ENCODE assay signal across 31 cellular contexts in the genomic region with DNA sequence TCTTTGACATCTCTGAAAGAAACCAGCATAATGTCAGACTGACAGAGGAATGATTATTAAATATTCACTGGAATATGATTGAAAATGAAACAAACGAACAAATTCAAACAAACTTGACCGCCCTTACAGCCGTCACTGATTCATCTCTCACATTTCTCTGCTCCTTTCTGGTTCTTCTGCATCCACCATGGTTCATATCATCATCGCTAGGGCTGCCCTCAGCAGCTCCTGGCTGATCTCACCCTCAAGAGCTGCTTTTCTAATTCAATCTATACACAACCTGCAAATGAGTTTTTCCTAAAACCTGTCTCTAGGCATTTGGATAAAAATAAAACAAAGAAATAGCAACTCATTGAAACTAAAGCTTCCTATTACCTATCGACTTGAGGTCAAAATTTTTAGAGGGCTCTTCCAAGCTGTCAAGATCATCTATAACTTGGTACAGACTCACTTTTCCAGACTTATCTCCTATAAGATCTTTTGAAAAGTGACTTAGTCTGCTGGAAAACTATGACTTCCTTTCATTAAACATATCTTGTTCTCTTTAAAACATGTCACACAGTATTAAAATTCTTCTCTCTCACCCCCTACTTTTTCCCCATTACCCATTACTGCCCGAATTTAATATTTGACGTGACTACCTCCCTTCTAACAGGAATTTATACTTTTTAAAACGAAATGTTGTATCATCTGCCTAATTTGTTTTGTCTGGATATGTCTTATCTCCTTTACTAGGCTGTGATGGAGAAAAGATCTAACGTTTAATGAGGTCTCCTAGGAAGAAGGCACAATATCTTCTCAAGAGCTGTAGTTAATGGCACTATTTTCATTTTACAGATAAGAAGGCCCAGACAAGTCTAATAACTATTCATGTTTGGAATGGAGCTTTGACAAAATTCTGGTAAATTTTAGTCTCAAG.
"Had no signal": no experiment of that assay in that cellular context is flagged by ENCODE, and none has a peak within 500 bp of the region (broad histone marks: within the 10 kb centered on the region; RNA-seq: fewer than 3 reads in every experiment).

No MANE protein-coding gene starts in this region.

- H3K27ac Mint-ChIP-seq: dendritic cell treated with granulocyte-macrophage colony-stimulating factor and Interleukin-4, amounts not matched to agents 40 ng/mL and 50 ng/mL, for 4 days; endodermal cell; mesothelial cell of epicardium; naive B cell; natural killer cell treated with Interleukin-12 subunit alpha and Interleukin-12 subunit beta and Interleukin-15 and Interleukin-18, amount 100 ng/mL, for 72 hours; progenitor cell of endocrine pancreas; stimulated activated naive CD8-positive, alpha-beta T cell treated with anti-CD3 and anti-CD28 coated beads, Interleukin-15, amount 100 ng/mL, for 72 hours; type B pancreatic cell had no signal

- H3K4me3 Mint-ChIP-seq: dendritic cell treated with granulocyte-macrophage colony-stimulating factor and Interleukin-4, amounts not matched to agents 40 ng/mL and 50 ng/mL, for 4 days; endodermal cell; mesothelial cell of epicardium; naive B cell; natural killer cell treated with Interleukin-12 subunit alpha and Interleukin-12 subunit beta and Interleukin-15 and Interleukin-18, amount 100 ng/mL, for 72 hours; neural crest cell; stimulated activated naive CD8-positive, alpha-beta T cell treated with anti-CD3 and anti-CD28 coated beads, Interleukin-15, amount 100 ng/mL, for 72 hours; type B pancreatic cell had no signal

- H2AFZ ChIP-seq: hepatocyte, parathyroid adenoma had no signal

- H3K9me3 Mint-ChIP-seq: endodermal cell; natural killer cell treated with Interleukin-12 subunit alpha and Interleukin-12 subunit beta and Interleukin-15 and Interleukin-18, amount 100 ng/mL, for 72 hours; stimulated activated naive CD8-positive, alpha-beta T cell treated with anti-CD3 and anti-CD28 coated beads, Interleukin-15, amount 100 ng/mL, for 72 hours; type B pancreatic cell had no signal

- H3K4me1 ChIP-seq: gastrocnemius medialis, left lung, parathyroid adenoma, right lobe of liver, suprapubic skin, thyroid gland had no signal

- ATAC-seq: esophagus mucosa; gastrocnemius medialis; heart left ventricle; left cardiac atrium; left lung; mucosa of descending colon; natural killer cell treated with Interleukin-12 subunit alpha and Interleukin-12 subunit beta and Interleukin-15 and Interleukin-18, amount 100 ng/mL, for 72 hours; right lobe of liver; stimulated activated naive CD8-positive, alpha-beta T cell treated with anti-CD3 and anti-CD28 coated beads, Interleukin-15, amount 100 ng/mL, for 72 hours had no signal

- H3K4me3 ChIP-seq: gastrocnemius medialis, heart left ventricle, hepatocyte, left lung, mucosa of descending colon, right lobe of liver, suprapubic skin, thyroid gland had no signal

- H3K27me3 ChIP-seq: gastrocnemius medialis, heart left ventricle, hepatocyte, left lung, neutrophil, right lobe of liver, suprapubic skin, thyroid gland had no signal

- DNase-seq: effector CD8-positive, alpha-beta T cell; endodermal cell; foreskin fibroblast; gastrocnemius medialis; heart left ventricle; left cardiac atrium; left lung; mesenchymal stem cell; mucosa of descending colon; naive B cell; right lobe of liver; small intestine; stimulated activated CD4-positive, alpha-beta T cell treated with anti-CD3 and anti-CD28 coated beads, Interleukin-12 subunit alpha, Interleukin-12 subunit beta, amount 100 ng/mL, for 4 hours; stimulated activated CD4-positive, alpha-beta T cell treated with anti-CD3 and anti-CD28 coated beads, Interleukin-1b, Interleukin-23, amount 100 ng/mL, for 48 hours; stimulated activated CD4-positive, alpha-beta T cell treated with anti-CD3 and anti-CD28 coated beads, Interleukin-4, amount 100 ng/mL, for 1 hour; stimulated activated CD8-positive, alpha-beta memory T cell treated with anti-CD3 and anti-CD28 coated beads, Interleukin-4, amount 100 ng/mL, for 48 hours; stimulated activated naive CD4-positive, alpha-beta T cell; stimulated activated naive CD8-positive, alpha-beta T cell treated with anti-CD3 and anti-CD28 coated beads, Interleukin-15, amount 100 ng/mL, for 72 hours; thyroid gland had no signal

- H3K79me2 ChIP-seq: hepatocyte, parathyroid adenoma had no signal

- H3K27me3 Mint-ChIP-seq: dendritic cell treated with granulocyte-macrophage colony-stimulating factor and Interleukin-4, amounts not matched to agents 40 ng/mL and 50 ng/mL, for 4 days; naive B cell; natural killer cell treated with Interleukin-12 subunit alpha and Interleukin-12 subunit beta and Interleukin-15 and Interleukin-18, amount 100 ng/mL, for 72 hours; progenitor cell of endocrine pancreas; stimulated activated naive CD8-positive, alpha-beta T cell treated with anti-CD3 and anti-CD28 coated beads, Interleukin-15, amount 100 ng/mL, for 72 hours; type B pancreatic cell had no signal

- H3K36me3 ChIP-seq: gastrocnemius medialis, heart left ventricle, left lung, neutrophil, right lobe of liver, suprapubic skin, thyroid gland had no signal

- H3K9ac ChIP-seq: parathyroid adenoma had no signal

- H3K27ac ChIP-seq: epithelial cell of prostate, gastrocnemius medialis, heart left ventricle, hepatocyte, left lung, neutrophil, parathyroid adenoma, right lobe of liver, suprapubic skin, thyroid gland had no signal

- H3K4me2 ChIP-seq: hepatocyte had no signal

- H3K4me1 Mint-ChIP-seq: naive B cell; neural crest cell; stimulated activated naive CD8-positive, alpha-beta T cell treated with anti-CD3 and anti-CD28 coated beads, Interleukin-15, amount 100 ng/mL, for 72 hours had no signal

- H3K36me3 Mint-ChIP-seq: mesothelial cell of epicardium; naive B cell; natural killer cell treated with Interleukin-12 subunit alpha and Interleukin-12 subunit beta and Interleukin-15 and Interleukin-18, amount 100 ng/mL, for 72 hours; type B pancreatic cell had no signal

- H3K9me3 ChIP-seq: gastrocnemius medialis, left lung, mucosa of descending colon, neutrophil, right lobe of liver, suprapubic skin, thyroid gland had no signal
